ENCODE assay signal across 11 cellular contexts in genomic region chr16:72937916-72938315, GRCh38.
DNase-seq lines count a peak whose midpoint lies in the region; ATAC-seq and TF ChIP-seq lines count a peak whose summit lies in the region.
"Had no signal": no experiment of that assay in that cellular context is flagged by ENCODE, and none has a peak within 500 bp of the region (broad histone marks: within the 10 kb centered on the region; RNA-seq: fewer than 3 reads in every experiment).

No MANE protein-coding gene starts in this region.

- TF ChIP-seq POLR2A in upper lobe of left lung (IDR thresholded peaks at IDR 0.05) = no peak

- peaks cover 83% of the 10 kb centered on the region for H3K4me1 Mint-ChIP-seq in chondrocyte (ENCODE audit: low read depth)

- TF ChIP-seq EP300 in upper lobe of left lung (IDR thresholded peaks at IDR 0.05) = no peak

- H3K9me3 ChIP-seq in osteoblast (ENCODE audit: low read depth, low read length) (no peaks in the 10 kb centered on the region), upper lobe of left lung (no peaks in the 10 kb centered on the region)
- H3K9me3 ChIP-seq: testis had no signal

- H3K4me3 Mint-ChIP-seq in chondrocyte (ENCODE audit: unreplicated experiment) = peak overlapping the region; percentile 7

- H3K27ac Mint-ChIP-seq in chondrocyte (ENCODE audit: unreplicated experiment) = peak overlapping the region; percentile 96

- H3K36me3 ChIP-seq in osteoblast (ENCODE audit: insufficient read depth, low read length) (peaks cover 6% of the 10 kb centered on the region), upper lobe of left lung (no peaks in the 10 kb centered on the region)

- no peak overlapping the region for H3K4me3 ChIP-seq in osteoblast (ENCODE audit: insufficient read depth, low read length)
- H3K4me3 ChIP-seq in upper lobe of left lung = no peak overlapping the region
- H3K4me3 ChIP-seq: testis had no signal

- ATAC-seq in Right ventricle myocardium inferior = no peak
- ATAC-seq in upper lobe of left lung (ENCODE audit: low FRiP score in 2 of 2) = no peak
- ATAC-seq: activated CD4-positive, CD25-positive, alpha-beta regulatory T cell treated with anti-CD3 and anti-CD28 coated beads, Interleukin-2, amount 50 U/mL, for 24 hours had no signal

- no peak overlapping the region for H2AFZ ChIP-seq in osteoblast (ENCODE audit: low read length)

- DNase-seq in cardiac septum (ENCODE audit: low spot score) = peak; percentile 62
- DNase-seq in Right ventricle myocardium inferior (ENCODE audit: missing footprints) = no peak
- DNase-seq in chondrocyte (ENCODE audit: low spot score) = no peak
- DNase-seq in osteoblast (ENCODE audit: insufficient read length, low spot score, missing footprints) = no peak
- DNase-seq in upper lobe of left lung = no peak
- DNase-seq in GM10266 (ENCODE audit: extremely low spot score) = no peak
- DNase-seq in middle frontal gyrus (ENCODE audit: extremely low spot score, low spot score) = no peak
- DNase-seq in DMS53 treated with DMSO at 0.1 percent for 48 hours (lab: John Stamatoyannopoulos, UW; ENCODE audit: unreplicated experiment) = no peak
- DNase-seq: NCI-H1436 treated with DMSO at 0.1 percent for 48 hours, testis had no signal

- 74% methylated on average over 9 of the region's 9 CpGs for WGBS in upper lobe of left lung, 2 donors

- no peaks in the 10 kb centered on the region for H3K27me3 Mint-ChIP-seq in chondrocyte (ENCODE audit: low read depth)

- peak overlapping the region; percentile 93 for H3K27ac ChIP-seq in osteoblast (ENCODE audit: low read depth, low read length)
- peak overlapping the region; percentile 25 to 75 (median 69) for H3K27ac ChIP-seq in upper lobe of left lung

- H3K36me3 Mint-ChIP-seq in chondrocyte (ENCODE audit: low read depth) = peaks cover 14% of the 10 kb centered on the region

- no peak for TF ChIP-seq CTCF in chondrocyte (IDR thresholded peaks at IDR 0.05)
- TF ChIP-seq CTCF in osteoblast (IDR thresholded peaks at IDR 0.05; ENCODE audit: extremely low read depth, low read depth, low read length) = no peak
- TF ChIP-seq CTCF in upper lobe of left lung (IDR thresholded peaks at IDR 0.05) = no peak
- no peak for TF ChIP-seq CTCF in GM10266 (IDR thresholded peaks at IDR 0.05; ENCODE audit: control insufficient read depth, insufficient read depth, low read depth, missing control alignments)

- peaks cover 84% of the 10 kb centered on the region for H3K79me2 ChIP-seq in osteoblast (ENCODE audit: insufficient read depth, low read length)

- H4K20me1 ChIP-seq in osteoblast (ENCODE audit: insufficient read depth, low read length) = peaks cover 33% of the 10 kb centered on the region

- peaks cover 20% of the 10 kb centered on the region for H3K4me1 ChIP-seq in osteoblast (ENCODE audit: insufficient read depth, low read length)
- H3K4me1 ChIP-seq in upper lobe of left lung = peaks cover 20 to 33% (median 26%) of the 10 kb centered on the region in 4 donors

- no peaks in the 10 kb centered on the region for H3K9me3 Mint-ChIP-seq in chondrocyte (ENCODE audit: low read depth)

- no peak overlapping the region for H3K4me2 ChIP-seq in osteoblast (ENCODE audit: insufficient read depth, low read length)

- intact Hi-C loops in cardiac septum (cut with DNase I) = loop anchor here (5.0 kb wide), 4 partner anchors 61 to 239 kb away; no protein-coding TSS in a partner anchor
- intact Hi-C loops in Right ventricle myocardium inferior (cut with DNase I) = loop anchor here (5.0 to 10.0 kb wide), 3 partner anchors 83 to 237 kb away; partner anchors contain the start of gene ZFHX3

- H3K27me3 ChIP-seq in osteoblast (ENCODE audit: insufficient read depth, low read length) = no peaks in the 10 kb centered on the region
- no peaks in the 10 kb centered on the region for H3K27me3 ChIP-seq in upper lobe of left lung
- H3K27me3 ChIP-seq: testis had no signal
